Comparison of ENCODE assay signal across 26 cellular contexts in the genomic region with DNA sequence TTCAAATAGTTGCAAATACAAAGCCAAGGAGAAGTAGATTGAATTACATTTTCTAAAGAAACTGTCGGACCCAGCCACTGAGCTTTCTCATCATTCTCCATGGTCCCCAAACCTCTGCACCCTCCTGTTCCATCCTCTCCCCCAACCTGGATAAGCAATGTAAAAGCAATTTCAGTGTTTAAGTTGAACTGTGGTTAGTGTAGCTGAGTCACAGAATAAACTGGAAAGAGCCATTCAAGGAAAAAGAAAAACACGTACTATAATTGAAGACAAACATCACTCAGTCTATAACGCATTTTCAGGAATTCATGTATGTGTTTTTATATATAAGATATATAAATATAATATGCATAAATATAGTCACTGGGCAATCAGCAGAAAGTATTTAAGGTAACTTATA. TPM values are rescaled to one million over a fixed set of nuclear protein-coding genes. Genes with fewer than 3 reads are reported as not detected.
A peak's percentile ranks its signal among the peaks of the same experiment; 100 is the strongest.
DNase-seq lines count a peak whose midpoint lies in the region; ATAC-seq, FAIRE-seq and TF ChIP-seq lines count a peak whose summit lies in the region.
"Had no signal": no experiment of that assay in that cellular context is flagged by ENCODE, and none has a peak within 500 bp of the region (broad histone marks: within the 10 kb centered on the region; RNA-seq: fewer than 3 reads in every experiment).

No MANE protein-coding gene starts in this region.

- no peaks in the 10 kb centered on the region for H4K20me1 ChIP-seq in osteoblast (ENCODE audit: insufficient read depth, low read length)
- H4K20me1 ChIP-seq: BLaER1 treated with 17β-estradiol and CSF1 and Interleukin-3, amounts not matched to agents 10 nM and 100 nM had no signal

- H3K4me1 ChIP-seq in SJSA1 (replicated peaks) = peaks cover 9% of the 10 kb centered on the region; the same call in 1 of the 2 replicates
- H3K4me1 ChIP-seq in osteoblast (ENCODE audit: insufficient read depth, low read length) = no peaks in the 10 kb centered on the region
- H3K4me1 ChIP-seq: A549; BE2C; BLaER1 treated with 17β-estradiol and CSF1 and Interleukin-3, amounts not matched to agents 10 nM and 100 nM; HAP-1 had no signal

- no peaks in the 10 kb centered on the region for H3K36me3 ChIP-seq in SJSA1
- H3K36me3 ChIP-seq in osteoblast (ENCODE audit: insufficient read depth, low read length) = no peaks in the 10 kb centered on the region
- no peaks in the 10 kb centered on the region for H3K36me3 ChIP-seq in MG63
- H3K36me3 ChIP-seq: BE2C; BLaER1 treated with 17β-estradiol and CSF1 and Interleukin-3, amounts not matched to agents 10 nM and 100 nM; HAP-1 had no signal

- H3K27me3 ChIP-seq in SJSA1 (replicated peaks) = no peaks in the 10 kb centered on the region
- H3K27me3 ChIP-seq in osteoblast (ENCODE audit: insufficient read depth, low read length) = no peaks in the 10 kb centered on the region
- no peaks in the 10 kb centered on the region for H3K27me3 ChIP-seq in MG63
- H3K27me3 ChIP-seq: BE2C; BLaER1 treated with 17β-estradiol and CSF1 and Interleukin-3, amounts not matched to agents 10 nM and 100 nM had no signal

- no peak overlapping the region for H3K4me2 ChIP-seq in osteoblast (ENCODE audit: insufficient read depth, low read length)
- H3K4me2 ChIP-seq: A549; BLaER1 treated with 17β-estradiol and CSF1 and Interleukin-3, amounts not matched to agents 10 nM and 100 nM; GM23338 had no signal

- DNase-seq in Daoy (ENCODE audit: low read depth) (peak; percentile 9), SJSA1 (ENCODE audit: low read depth in 1 of 2, low spot score in 2 of 2) (no peak), astrocyte of the hippocampus (ENCODE audit: low read depth, low spot score) (peak; percentile 22), osteoblast (ENCODE audit: insufficient read length, low spot score, missing footprints) (peak; percentile 39), MG63 (no peak), D721Med (ENCODE audit: insufficient read length, low spot score) (no peak)
- DNase-seq: 8988T; ACHN; AML-193; BE2C; Calu3; CD4-positive, alpha-beta T cell; CD8-positive, alpha-beta memory T cell; DMS153; DND-41; EL; GDM1; HFFc6 had no signal

- FAIRE-seq in D721Med (lab: Jason Lieb, UNC) = no peak
- FAIRE-seq: A549, GM12878, GM19239, H54 had no signal

- ATAC-seq in GM21381 (IDR thresholded peaks at IDR 0.05; ENCODE audit: unreplicated experiment) = no peak
- ATAC-seq: A549, GM12878, GM23338 had no signal

- H3K4me3 ChIP-seq in SJSA1 (no peak overlapping the region), osteoblast (ENCODE audit: insufficient read depth, low read length) (no peak overlapping the region), MG63 (no peak overlapping the region)
- H3K4me3 ChIP-seq: A549; BLaER1 treated with 17β-estradiol and CSF1 and Interleukin-3, amounts not matched to agents 10 nM and 100 nM; GM12878; GM23338; HAP-1 had no signal

- H3K79me2 ChIP-seq in osteoblast (ENCODE audit: insufficient read depth, low read length) = no peaks in the 10 kb centered on the region

- H3K27ac ChIP-seq in SJSA1 = 0 out of 2 replicates have a peak overlapping the region, but pooled peaks have one; percentile 4
- H3K27ac ChIP-seq in osteoblast (ENCODE audit: low read depth, low read length) = no peak overlapping the region
- H3K27ac ChIP-seq: A549; BLaER1 treated with 17β-estradiol and CSF1 and Interleukin-3, amounts not matched to agents 10 nM and 100 nM had no signal

- TF ChIP-seq CTCF in osteoblast (IDR thresholded peaks at IDR 0.05; ENCODE audit: extremely low read depth, low read depth, low read length) = no peak
- no peak for TF ChIP-seq CTCF in D721Med (IDR thresholded peaks at IDR 0.05; ENCODE audit: insufficient read depth, missing control alignments)

- H2AFZ ChIP-seq in osteoblast (ENCODE audit: low read length) = no peak overlapping the region
- H2AFZ ChIP-seq: GM23338 had no signal

- H3K9me3 ChIP-seq in SJSA1 (replicated peaks) (no peaks in the 10 kb centered on the region), osteoblast (ENCODE audit: low read depth, low read length) (no peaks in the 10 kb centered on the region), MG63 (no peaks in the 10 kb centered on the region)
- H3K9me3 ChIP-seq: A549; BE2C; BLaER1 treated with 17β-estradiol and CSF1 and Interleukin-3, amounts not matched to agents 10 nM and 100 nM; HAP-1 had no signal

RNA-seq across cellular contexts. Expression of gene TMEM161B, which starts 54.1 kb away (rescaled TPM):
- 14.1 and 31.7 TPM in 2 replicates for total RNA-seq in Daoy (2014; rRNA removed; shearing (Covaris generic))
- 13.5 and 15.2 TPM in 2 replicates for total RNA-seq in SJSA1 (2014; rRNA removed; shearing (Covaris generic))
- 17.4 and 19.2 TPM in 2 replicates for total RNA-seq in osteoblast
- 5.5 and 16.3 TPM in 2 replicates for total RNA-seq in MG63 (2014; rRNA removed; shearing (Covaris generic); ENCODE audit: low replicate concordance)

Comparison
In these comparisons a context has a peak if more than half of its experiments do, and no peak if none do; other contexts are left out.
1. DNase-seq: peak in Daoy (single experiment), astrocyte of the hippocampus (single experiment) and osteoblast (single experiment); none in SJSA1 (0 of 2), MG63 (single experiment) and D721Med (single experiment).